ENCODE assay signal across 10 cellular contexts in the genomic region with DNA sequence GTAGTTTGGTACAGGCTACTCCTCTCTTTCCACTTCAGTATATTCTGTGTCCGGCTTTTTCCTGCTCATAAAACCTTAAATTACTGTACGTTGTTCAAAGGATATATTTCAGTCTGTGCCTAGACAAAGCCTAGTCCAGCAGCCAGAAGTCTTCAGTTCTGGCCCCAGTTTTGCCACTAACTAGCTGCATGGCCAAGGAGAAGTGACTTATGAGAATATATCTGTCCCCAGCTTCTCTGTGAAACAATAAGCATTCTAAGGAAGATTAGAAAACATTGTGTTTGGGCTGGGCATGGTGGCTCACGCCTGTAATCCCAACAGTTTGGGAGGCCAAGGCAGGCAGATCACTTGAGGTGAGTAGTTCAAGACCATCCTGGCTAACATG.
DNase-seq lines count a peak whose midpoint lies in the region; ATAC-seq, FAIRE-seq and TF ChIP-seq lines count a peak whose summit lies in the region.
"Had no signal": no experiment of that assay in that cellular context is flagged by ENCODE, and none has a peak within 500 bp of the region (broad histone marks: within the 10 kb centered on the region; RNA-seq: fewer than 3 reads in every experiment).

No MANE protein-coding gene starts in this region.

- POLR2A ChIA-PET in WTC11 (lab: Charles Lee) = no interaction called here
- POLR2A ChIA-PET in T-cell (lab: Charles Lee) = no interaction called here

- H3K4me1 Mint-ChIP-seq in WTC11 (peaks cover 34% of the 10 kb centered on the region), T-cell (peaks cover 0 to 7% (median 0%) of the 10 kb centered on the region in 3 donors), progenitor cell of endocrine pancreas (ENCODE audit: low read depth) (peaks cover 4% of the 10 kb centered on the region)

- DNase-seq in WTC11 (ENCODE audit: low spot score) (no peak), prostate gland (ENCODE audit: low spot score) (no peak), GM19239 (ENCODE audit: insufficient read length, low spot score) (no peak), T-cell (no peak), islet precursor cell (no peak), progenitor cell of endocrine pancreas (ENCODE audit: low spot score, unreplicated experiment) (no peak)

- no peaks in the 10 kb centered on the region for H3K27me3 Mint-ChIP-seq in WTC11 (ENCODE audit: low read depth)
- peaks cover 0 to 5% of the 10 kb centered on the region in 2 donors for H3K27me3 Mint-ChIP-seq in T-cell
- H3K27me3 Mint-ChIP-seq in progenitor cell of endocrine pancreas = no peaks in the 10 kb centered on the region

- no peaks in the 10 kb centered on the region for H3K4me1 ChIP-seq in prostate gland (replicated peaks)

- ATAC-seq in GM18868 (IDR thresholded peaks at IDR 0.05; ENCODE audit: unreplicated experiment) (peak; percentile 32), HG02763 (IDR thresholded peaks at IDR 0.05; ENCODE audit: unreplicated experiment) (peak; percentile 31), WTC11 (no peak), T-cell (replicated peaks in 1 of 4) (no peak)

- no peak for FAIRE-seq in GM19239 (lab: Jason Lieb, UNC)
- FAIRE-seq: D721Med had no signal

- peak overlapping the region; percentile 11 to 33 for H3K27ac ChIP-seq in prostate gland

- H3K27ac Mint-ChIP-seq in WTC11 (peak overlapping the region; percentile 29; the same call in 1 of the 2 replicates), T-cell (no peak overlapping the region), progenitor cell of endocrine pancreas (no peak overlapping the region)
- H3K27ac Mint-ChIP-seq: T-helper 2 cell treated with Interferon-gamma antibody and Interleukin-4, amounts not matched to agents 5 μg/mL and 100 μg/mL, for 36 hours had no signal

- TF ChIP-seq POLR2A in prostate gland (IDR thresholded peaks at IDR 0.05) = no peak

- no peaks in the 10 kb centered on the region for H3K36me3 ChIP-seq in prostate gland

- no peak overlapping the region for H3K4me3 ChIP-seq in prostate gland

- H3K9me3 ChIP-seq in prostate gland = no peaks in the 10 kb centered on the region

- CTCF ChIA-PET in WTC11 (lab: Charles Lee) (no interaction called here), T-cell (lab: Charles Lee) (no interaction called here)

- intact Hi-C loops in prostate gland (cut with DNase I) = no loop called here

- TF ChIP-seq CTCF in WTC11 (IDR thresholded peaks at IDR 0.05) (no peak), prostate gland (IDR thresholded peaks at IDR 0.05) (no peak), progenitor cell of endocrine pancreas (IDR thresholded peaks at IDR 0.05; ENCODE audit: unreplicated experiment) (no peak)

- no peaks in the 10 kb centered on the region for H3K9me3 Mint-ChIP-seq in WTC11
- H3K9me3 Mint-ChIP-seq in T-cell = no peaks in the 10 kb centered on the region
- no peaks in the 10 kb centered on the region for H3K9me3 Mint-ChIP-seq in progenitor cell of endocrine pancreas (ENCODE audit: low read depth)
- H3K9me3 Mint-ChIP-seq: T-helper 2 cell treated with Interferon-gamma antibody and Interleukin-4, amounts not matched to agents 5 μg/mL and 100 μg/mL, for 36 hours had no signal

- H3K36me3 Mint-ChIP-seq in WTC11 (no peaks in the 10 kb centered on the region), T-cell (no peaks in the 10 kb centered on the region), progenitor cell of endocrine pancreas (ENCODE audit: insufficient read depth) (no peaks in the 10 kb centered on the region)

- 31% methylated on average over 3 of the region's 3 CpGs for WGBS in prostate gland

- no peak overlapping the region for H3K4me3 Mint-ChIP-seq in WTC11
- no peak overlapping the region for H3K4me3 Mint-ChIP-seq in T-cell
- no peak overlapping the region for H3K4me3 Mint-ChIP-seq in progenitor cell of endocrine pancreas (ENCODE audit: low read depth)
- H3K4me3 Mint-ChIP-seq: T-helper 2 cell treated with Interferon-gamma antibody and Interleukin-4, amounts not matched to agents 5 μg/mL and 100 μg/mL, for 36 hours had no signal

- H3K27me3 ChIP-seq in prostate gland (replicated peaks; ENCODE audit: insufficient read depth) = no peaks in the 10 kb centered on the region

TF ChIP-seq in WTC11, 78 proteins besides CTCF, POLR2A, EP300 and RAD21:
- TF ChIP-seq, protein P1, sequence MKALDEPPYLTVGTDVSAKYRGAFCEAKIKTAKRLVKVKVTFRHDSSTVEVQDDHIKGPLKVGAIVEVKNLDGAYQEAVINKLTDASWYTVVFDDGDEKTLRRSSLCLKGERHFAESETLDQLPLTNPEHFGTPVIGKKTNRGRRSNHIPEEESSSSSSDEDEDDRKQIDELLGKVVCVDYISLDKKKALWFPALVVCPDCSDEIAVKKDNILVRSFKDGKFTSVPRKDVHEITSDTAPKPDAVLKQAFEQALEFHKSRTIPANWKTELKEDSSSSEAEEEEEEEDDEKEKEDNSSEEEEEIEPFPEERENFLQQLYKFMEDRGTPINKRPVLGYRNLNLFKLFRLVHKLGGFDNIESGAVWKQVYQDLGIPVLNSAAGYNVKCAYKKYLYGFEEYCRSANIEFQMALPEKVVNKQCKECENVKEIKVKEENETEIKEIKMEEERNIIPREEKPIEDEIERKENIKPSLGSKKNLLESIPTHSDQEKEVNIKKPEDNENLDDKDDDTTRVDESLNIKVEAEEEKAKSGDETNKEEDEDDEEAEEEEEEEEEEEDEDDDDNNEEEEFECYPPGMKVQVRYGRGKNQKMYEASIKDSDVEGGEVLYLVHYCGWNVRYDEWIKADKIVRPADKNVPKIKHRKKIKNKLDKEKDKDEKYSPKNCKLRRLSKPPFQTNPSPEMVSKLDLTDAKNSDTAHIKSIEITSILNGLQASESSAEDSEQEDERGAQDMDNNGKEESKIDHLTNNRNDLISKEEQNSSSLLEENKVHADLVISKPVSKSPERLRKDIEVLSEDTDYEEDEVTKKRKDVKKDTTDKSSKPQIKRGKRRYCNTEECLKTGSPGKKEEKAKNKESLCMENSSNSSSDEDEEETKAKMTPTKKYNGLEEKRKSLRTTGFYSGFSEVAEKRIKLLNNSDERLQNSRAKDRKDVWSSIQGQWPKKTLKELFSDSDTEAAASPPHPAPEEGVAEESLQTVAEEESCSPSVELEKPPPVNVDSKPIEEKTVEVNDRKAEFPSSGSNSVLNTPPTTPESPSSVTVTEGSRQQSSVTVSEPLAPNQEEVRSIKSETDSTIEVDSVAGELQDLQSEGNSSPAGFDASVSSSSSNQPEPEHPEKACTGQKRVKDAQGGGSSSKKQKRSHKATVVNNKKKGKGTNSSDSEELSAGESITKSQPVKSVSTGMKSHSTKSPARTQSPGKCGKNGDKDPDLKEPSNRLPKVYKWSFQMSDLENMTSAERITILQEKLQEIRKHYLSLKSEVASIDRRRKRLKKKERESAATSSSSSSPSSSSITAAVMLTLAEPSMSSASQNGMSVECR (CRISPR knock-in tag; IDR thresholded peaks at IDR 0.05; ENCODE audit: borderline replicate concordance) = no peak
- no peak for TF ChIP-seq GTF2I (CRISPR knock-in tag; conservative IDR thresholded peaks at IDR 0.05)

Comparison
In these comparisons a context has a peak if more than half of its experiments do, and no peak if none do; other contexts are left out.
1. ATAC-seq: peak in GM18868 (single experiment) and HG02763 (single experiment); none in WTC11 (single experiment) and T-cell (0 of 4).